In genomic region chr10:61965694-61966284, GRCh38 we compare ENCODE assay signal across 15 cellular contexts.
DNase-seq lines count a peak whose midpoint lies in the region; ATAC-seq and TF ChIP-seq lines count a peak whose summit lies in the region.
"Had no signal": no experiment of that assay in that cellular context is flagged by ENCODE, and none has a peak within 500 bp of the region (broad histone marks: within the 10 kb centered on the region; RNA-seq: fewer than 3 reads in every experiment).

No MANE protein-coding gene starts in this region.

- peaks cover 0 to 55% (median 6%) of the 10 kb centered on the region in 4 donors for H3K4me1 ChIP-seq in tibial artery
- peaks cover 8% of the 10 kb centered on the region for H3K4me1 ChIP-seq in GM23248 (ENCODE audit: insufficient read depth)

- in situ Hi-C loops in GM23248 (cut with MboI) = no loop called here

- H3K36me3 ChIP-seq in tibial artery (no peaks in the 10 kb centered on the region), GM23248 (ENCODE audit: low read depth) (no peaks in the 10 kb centered on the region)
- H3K36me3 ChIP-seq: gastroesophageal sphincter had no signal

- no peaks in the 10 kb centered on the region for H3K27me3 Mint-ChIP-seq in activated naive CD8-positive, alpha-beta T cell
- H3K27me3 Mint-ChIP-seq in activated naive CD8-positive, alpha-beta T cell treated with anti-CD3 and anti-CD28 coated beads for 36 hours = no peaks in the 10 kb centered on the region
- H3K27me3 Mint-ChIP-seq in activated T-helper 2 cell treated with anti-CD3 and anti-CD28 coated beads, Interferon-gamma antibody, Interleukin-2, Interleukin-4, amounts not matched to agents 10 μg/mL and 5 μg/mL and 100 μg/mL, durations not matched to agents 14 hours and 24 hours and 36 hours (ENCODE audit: low read depth) = no peaks in the 10 kb centered on the region

- H3K4me3 ChIP-seq in tibial artery (no peak overlapping the region), GM23248 (no peak overlapping the region)
- H3K4me3 ChIP-seq: gastroesophageal sphincter had no signal

- WGBS in GM23248 (ENCODE audit: low coverage in 1 of 2, low lambda C conversion rate in 2 of 2, missing lambda C conversion rate in 2 of 2), 2 experiments = 49 to 52% methylated on average over 2 of the region's 2 CpGs

- H3K9me3 ChIP-seq in tibial artery = no peaks in the 10 kb centered on the region
- no peaks in the 10 kb centered on the region for H3K9me3 ChIP-seq in GM23248 (ENCODE audit: low read depth)
- H3K9me3 ChIP-seq: gastroesophageal sphincter had no signal

- H3K79me2 ChIP-seq in GM23248 (ENCODE audit: insufficient read depth) = peaks cover 37% of the 10 kb centered on the region

- no peaks in the 10 kb centered on the region for H3F3A ChIP-seq in GM23248 (ENCODE audit: insufficient read depth)

- H3K27me3 ChIP-seq in tibial artery (no peaks in the 10 kb centered on the region), GM23248 (replicated peaks; ENCODE audit: insufficient read depth) (no peaks in the 10 kb centered on the region)
- H3K27me3 ChIP-seq: gastroesophageal sphincter had no signal

- H3K4me1 Mint-ChIP-seq in activated naive CD8-positive, alpha-beta T cell (ENCODE audit: low read depth) = peaks cover 46% of the 10 kb centered on the region
- H3K4me1 Mint-ChIP-seq in activated naive CD8-positive, alpha-beta T cell treated with anti-CD3 and anti-CD28 coated beads for 36 hours = peaks cover 46% of the 10 kb centered on the region
- H3K4me1 Mint-ChIP-seq in activated T-helper 2 cell treated with anti-CD3 and anti-CD28 coated beads, Interferon-gamma antibody, Interleukin-2, Interleukin-4, amounts not matched to agents 10 μg/mL and 5 μg/mL and 100 μg/mL, durations not matched to agents 14 hours and 24 hours and 36 hours (ENCODE audit: low read depth) = peaks cover 79% of the 10 kb centered on the region

- peak; percentile 19 for ATAC-seq in HG03565 (IDR thresholded peaks at IDR 0.05; ENCODE audit: unreplicated experiment)
- ATAC-seq in HG03280 (IDR thresholded peaks at IDR 0.05; ENCODE audit: unreplicated experiment) = no peak
- ATAC-seq: gastroesophageal sphincter, sciatic nerve, SK-N-SH treated with all-trans-retinoic acid at 6 μM for 48 hours had no signal

- H2AFZ ChIP-seq in GM23248 = no peak overlapping the region

- peak overlapping the region; percentile 35 for H3K4me3 Mint-ChIP-seq in activated naive CD8-positive, alpha-beta T cell
- no peak overlapping the region for H3K4me3 Mint-ChIP-seq in activated naive CD8-positive, alpha-beta T cell treated with anti-CD3 and anti-CD28 coated beads for 36 hours
- no peak overlapping the region for H3K4me3 Mint-ChIP-seq in activated T-helper 2 cell treated with anti-CD3 and anti-CD28 coated beads, Interferon-gamma antibody, Interleukin-2, Interleukin-4, amounts not matched to agents 10 μg/mL and 5 μg/mL and 100 μg/mL, durations not matched to agents 14 hours and 24 hours and 36 hours (ENCODE audit: low read depth)

- H4K20me1 ChIP-seq in GM23248 (ENCODE audit: insufficient read depth) = no peaks in the 10 kb centered on the region

- peaks cover 32% of the 10 kb centered on the region for H3K36me3 Mint-ChIP-seq in activated naive CD8-positive, alpha-beta T cell
- peaks cover 74% of the 10 kb centered on the region for H3K36me3 Mint-ChIP-seq in activated naive CD8-positive, alpha-beta T cell treated with anti-CD3 and anti-CD28 coated beads for 36 hours
- H3K36me3 Mint-ChIP-seq in activated T-helper 2 cell treated with anti-CD3 and anti-CD28 coated beads, Interferon-gamma antibody, Interleukin-2, Interleukin-4, amounts not matched to agents 10 μg/mL and 5 μg/mL and 100 μg/mL, durations not matched to agents 14 hours and 24 hours and 36 hours (ENCODE audit: low read depth) = peaks cover 70% of the 10 kb centered on the region

- no peak overlapping the region for H3K4me2 ChIP-seq in GM23248 (ENCODE audit: unreplicated experiment)

- DNase-seq in activated naive CD8-positive, alpha-beta T cell treated with anti-CD3 and anti-CD28 coated beads for 36 hours = no peak
- DNase-seq in activated T-helper 2 cell treated with anti-CD3 and anti-CD28 coated beads, Interferon-gamma antibody, Interleukin-2, Interleukin-4, amounts not matched to agents 10 μg/mL and 5 μg/mL and 100 μg/mL, durations not matched to agents 14 hours and 24 hours and 36 hours (ENCODE audit: low spot score) = no peak
- DNase-seq in tibial artery = no peak
- no peak for DNase-seq in middle frontal gyrus (ENCODE audit: extremely low spot score, low spot score)
- no peak for DNase-seq in GM23248
- DNase-seq: activated CD8-positive, alpha-beta memory T cell treated with anti-CD3 and anti-CD28 coated beads, Interleukin-2, amount 50 U/mL, for 48 hours; mammary epithelial cell; NCI-H1417; NCI-H2227 treated with DMSO at 0.1 percent for 48 hours had no signal

- peak overlapping the region; percentile 76 for H3K27ac Mint-ChIP-seq in activated naive CD8-positive, alpha-beta T cell
- no peak overlapping the region for H3K27ac Mint-ChIP-seq in activated naive CD8-positive, alpha-beta T cell treated with anti-CD3 and anti-CD28 coated beads for 36 hours
- H3K27ac Mint-ChIP-seq in activated T-helper 2 cell treated with anti-CD3 and anti-CD28 coated beads, Interferon-gamma antibody, Interleukin-2, Interleukin-4, amounts not matched to agents 10 μg/mL and 5 μg/mL and 100 μg/mL, durations not matched to agents 14 hours and 24 hours and 36 hours = peak overlapping the region; percentile 76

- H3K9ac ChIP-seq in GM23248 = no peak overlapping the region

- no peaks in the 10 kb centered on the region for H3K9me3 Mint-ChIP-seq in activated naive CD8-positive, alpha-beta T cell (ENCODE audit: low read depth)
- peaks cover 3% of the 10 kb centered on the region for H3K9me3 Mint-ChIP-seq in activated naive CD8-positive, alpha-beta T cell treated with anti-CD3 and anti-CD28 coated beads for 36 hours
- H3K9me3 Mint-ChIP-seq in activated T-helper 2 cell treated with anti-CD3 and anti-CD28 coated beads, Interferon-gamma antibody, Interleukin-2, Interleukin-4, amounts not matched to agents 10 μg/mL and 5 μg/mL and 100 μg/mL, durations not matched to agents 14 hours and 24 hours and 36 hours = no peaks in the 10 kb centered on the region

- H3K27ac ChIP-seq in tibial artery (peak overlapping the region; percentile 59 to 66), GM23248 (no peak overlapping the region)

- TF ChIP-seq CTCF in tibial artery (IDR thresholded peaks at IDR 0.05) = no peak

- intact Hi-C loops in activated T-helper 2 cell treated with anti-CD3 and anti-CD28 coated beads, Interferon-gamma antibody, Interleukin-2, Interleukin-4, amounts not matched to agents 10 μg/mL and 5 μg/mL and 100 μg/mL, durations not matched to agents 14 hours and 24 hours and 36 hours (cut with micrococcal nuclease) = loop anchor here (1.0 kb wide), 6 partner anchors 22 to 221 kb away; no protein-coding TSS in a partner anchor
- intact Hi-C loops in tibial artery (cut with DNase I; ENCODE audit: low total_unique reads) = no loop called here

- no peaks in the 10 kb centered on the region for H3K9me2 ChIP-seq in GM23248 (ENCODE audit: insufficient read depth)
